In the genomic region with DNA sequence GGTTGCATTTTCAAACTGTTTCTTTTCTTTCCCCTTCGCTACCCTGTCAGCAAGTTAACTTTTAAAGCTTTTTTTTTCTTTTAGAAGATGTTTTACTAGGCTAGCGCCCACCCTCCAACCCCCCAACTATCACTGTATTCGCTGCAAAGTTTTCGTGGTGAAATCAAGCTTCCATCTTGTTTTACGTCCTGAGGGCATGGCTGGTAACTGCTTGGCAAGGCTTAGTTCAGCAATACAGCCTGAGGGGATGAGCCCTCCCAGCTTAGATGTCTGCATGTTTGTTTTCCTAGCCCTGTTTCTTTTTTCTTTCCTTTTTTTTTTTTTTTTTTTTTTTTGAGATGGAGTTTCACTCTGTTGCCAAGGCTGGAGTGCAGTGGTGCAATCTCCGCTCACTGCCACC, we compare ENCODE assay signal across 1 cellular context.
TF ChIP-seq lines count a peak whose summit lies in the region.

No MANE protein-coding gene starts in this region.

TF ChIP-seq in GM23338, 12 proteins besides CTCF, POLR2A, EP300 and RAD21 (continued from another document):
- TF ChIP-seq, protein P1, sequence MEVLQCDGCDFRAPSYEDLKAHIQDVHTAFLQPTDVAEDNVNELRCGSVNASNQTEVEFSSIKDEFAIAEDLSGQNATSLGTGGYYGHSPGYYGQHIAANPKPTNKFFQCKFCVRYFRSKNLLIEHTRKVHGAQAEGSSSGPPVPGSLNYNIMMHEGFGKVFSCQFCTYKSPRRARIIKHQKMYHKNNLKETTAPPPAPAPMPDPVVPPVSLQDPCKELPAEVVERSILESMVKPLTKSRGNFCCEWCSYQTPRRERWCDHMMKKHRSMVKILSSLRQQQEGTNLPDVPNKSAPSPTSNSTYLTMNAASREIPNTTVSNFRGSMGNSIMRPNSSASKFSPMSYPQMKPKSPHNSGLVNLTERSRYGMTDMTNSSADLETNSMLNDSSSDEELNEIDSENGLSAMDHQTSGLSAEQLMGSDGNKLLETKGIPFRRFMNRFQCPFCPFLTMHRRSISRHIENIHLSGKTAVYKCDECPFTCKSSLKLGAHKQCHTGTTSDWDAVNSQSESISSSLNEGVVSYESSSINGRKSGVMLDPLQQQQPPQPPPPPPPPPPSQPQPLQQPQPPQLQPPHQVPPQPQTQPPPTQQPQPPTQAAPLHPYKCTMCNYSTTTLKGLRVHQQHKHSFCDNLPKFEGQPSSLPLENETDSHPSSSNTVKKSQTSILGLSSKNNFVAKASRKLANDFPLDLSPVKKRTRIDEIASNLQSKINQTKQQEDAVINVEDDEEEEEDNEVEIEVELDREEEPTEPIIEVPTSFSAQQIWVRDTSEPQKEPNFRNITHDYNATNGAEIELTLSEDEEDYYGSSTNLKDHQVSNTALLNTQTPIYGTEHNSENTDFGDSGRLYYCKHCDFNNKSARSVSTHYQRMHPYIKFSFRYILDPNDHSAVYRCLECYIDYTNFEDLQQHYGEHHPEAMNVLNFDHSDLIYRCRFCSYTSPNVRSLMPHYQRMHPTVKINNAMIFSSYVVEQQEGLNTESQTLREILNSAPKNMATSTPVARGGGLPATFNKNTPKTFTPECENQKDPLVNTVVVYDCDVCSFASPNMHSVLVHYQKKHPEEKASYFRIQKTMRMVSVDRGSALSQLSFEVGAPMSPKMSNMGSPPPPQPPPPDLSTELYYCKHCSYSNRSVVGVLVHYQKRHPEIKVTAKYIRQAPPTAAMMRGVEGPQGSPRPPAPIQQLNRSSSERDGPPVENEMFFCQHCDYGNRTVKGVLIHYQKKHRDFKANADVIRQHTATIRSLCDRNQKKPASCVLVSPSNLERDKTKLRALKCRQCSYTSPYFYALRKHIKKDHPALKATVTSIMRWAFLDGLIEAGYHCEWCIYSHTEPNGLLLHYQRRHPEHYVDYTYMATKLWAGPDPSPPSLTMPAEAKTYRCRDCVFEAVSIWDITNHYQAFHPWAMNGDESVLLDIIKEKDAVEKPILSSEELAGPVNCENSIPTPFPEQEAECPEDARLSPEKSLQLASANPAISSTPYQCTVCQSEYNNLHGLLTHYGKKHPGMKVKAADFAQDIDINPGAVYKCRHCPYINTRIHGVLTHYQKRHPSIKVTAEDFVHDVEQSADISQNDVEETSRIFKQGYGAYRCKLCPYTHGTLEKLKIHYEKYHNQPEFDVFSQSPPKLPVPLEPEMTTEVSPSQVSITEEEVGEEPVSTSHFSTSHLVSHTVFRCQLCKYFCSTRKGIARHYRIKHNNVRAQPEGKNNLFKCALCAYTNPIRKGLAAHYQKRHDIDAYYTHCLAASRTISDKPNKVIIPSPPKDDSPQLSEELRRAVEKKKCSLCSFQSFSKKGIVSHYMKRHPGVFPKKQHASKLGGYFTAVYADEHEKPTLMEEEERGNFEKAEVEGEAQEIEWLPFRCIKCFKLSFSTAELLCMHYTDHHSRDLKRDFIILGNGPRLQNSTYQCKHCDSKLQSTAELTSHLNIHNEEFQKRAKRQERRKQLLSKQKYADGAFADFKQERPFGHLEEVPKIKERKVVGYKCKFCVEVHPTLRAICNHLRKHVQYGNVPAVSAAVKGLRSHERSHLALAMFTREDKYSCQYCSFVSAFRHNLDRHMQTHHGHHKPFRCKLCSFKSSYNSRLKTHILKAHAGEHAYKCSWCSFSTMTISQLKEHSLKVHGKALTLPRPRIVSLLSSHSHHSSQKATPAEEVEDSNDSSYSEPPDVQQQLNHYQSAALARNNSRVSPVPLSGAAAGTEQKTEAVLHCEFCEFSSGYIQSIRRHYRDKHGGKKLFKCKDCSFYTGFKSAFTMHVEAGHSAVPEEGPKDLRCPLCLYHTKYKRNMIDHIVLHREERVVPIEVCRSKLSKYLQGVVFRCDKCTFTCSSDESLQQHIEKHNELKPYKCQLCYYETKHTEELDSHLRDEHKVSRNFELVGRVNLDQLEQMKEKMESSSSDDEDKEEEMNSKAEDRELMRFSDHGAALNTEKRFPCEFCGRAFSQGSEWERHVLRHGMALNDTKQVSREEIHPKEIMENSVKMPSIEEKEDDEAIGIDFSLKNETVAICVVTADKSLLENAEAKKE (CRISPR knock-in tag; IDR thresholded peaks at IDR 0.05): no peak
- no peak for TF ChIP-seq STAT1 (IDR thresholded peaks at IDR 0.05; ENCODE audit: unreplicated experiment)
- no peak for TF ChIP-seq JUNB (IDR thresholded peaks at IDR 0.05; ENCODE audit: unreplicated experiment)
- no peak for TF ChIP-seq CREB1 (CRISPR knock-in tag; IDR thresholded peaks at IDR 0.05; ENCODE audit: low read depth)
- TF ChIP-seq, protein P2, sequence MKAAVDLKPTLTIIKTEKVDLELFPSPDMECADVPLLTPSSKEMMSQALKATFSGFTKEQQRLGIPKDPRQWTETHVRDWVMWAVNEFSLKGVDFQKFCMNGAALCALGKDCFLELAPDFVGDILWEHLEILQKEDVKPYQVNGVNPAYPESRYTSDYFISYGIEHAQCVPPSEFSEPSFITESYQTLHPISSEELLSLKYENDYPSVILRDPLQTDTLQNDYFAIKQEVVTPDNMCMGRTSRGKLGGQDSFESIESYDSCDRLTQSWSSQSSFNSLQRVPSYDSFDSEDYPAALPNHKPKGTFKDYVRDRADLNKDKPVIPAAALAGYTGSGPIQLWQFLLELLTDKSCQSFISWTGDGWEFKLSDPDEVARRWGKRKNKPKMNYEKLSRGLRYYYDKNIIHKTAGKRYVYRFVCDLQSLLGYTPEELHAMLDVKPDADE (IDR thresholded peaks at IDR 0.05): no peak
- no peak for TF ChIP-seq POLR2AphosphoS5 (IDR thresholded peaks at IDR 0.05; ENCODE audit: low read depth)
